In the genomic region with DNA sequence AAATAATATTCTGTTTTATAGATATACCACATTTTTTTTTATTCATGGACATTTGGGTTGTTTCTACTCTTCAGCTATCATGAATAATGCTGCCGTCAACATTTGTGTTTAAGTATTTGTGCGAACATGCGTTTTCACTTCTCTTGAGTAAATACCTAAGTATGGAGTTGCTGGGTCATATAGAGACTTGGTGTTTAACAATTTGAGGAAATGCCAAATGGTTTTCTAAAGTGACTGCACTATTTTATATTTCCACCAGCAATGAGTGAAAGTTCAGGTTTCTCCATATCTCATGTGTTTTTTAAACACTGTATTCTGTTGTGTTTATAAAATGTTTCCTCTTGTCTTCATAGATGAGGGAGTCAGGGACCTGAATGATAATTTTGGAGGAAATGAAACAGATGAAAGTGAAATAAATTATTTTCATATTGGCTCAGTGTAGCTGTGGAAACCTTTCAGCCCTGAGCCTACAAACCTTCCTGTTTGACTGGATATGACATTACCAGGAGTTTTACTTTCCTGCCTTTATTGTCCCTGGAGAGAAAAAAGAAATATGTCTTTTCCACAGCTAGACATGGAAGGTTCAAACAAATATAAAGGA, we compare ENCODE assay signal across 1 cellular context.
TF ChIP-seq lines count a peak whose summit lies in the region.

No MANE protein-coding gene starts in this region.

TF ChIP-seq in GM12878, 131 proteins besides CTCF, POLR2A, EP300 and RAD21 (continued from another document):
- TF ChIP-seq, protein P1, sequence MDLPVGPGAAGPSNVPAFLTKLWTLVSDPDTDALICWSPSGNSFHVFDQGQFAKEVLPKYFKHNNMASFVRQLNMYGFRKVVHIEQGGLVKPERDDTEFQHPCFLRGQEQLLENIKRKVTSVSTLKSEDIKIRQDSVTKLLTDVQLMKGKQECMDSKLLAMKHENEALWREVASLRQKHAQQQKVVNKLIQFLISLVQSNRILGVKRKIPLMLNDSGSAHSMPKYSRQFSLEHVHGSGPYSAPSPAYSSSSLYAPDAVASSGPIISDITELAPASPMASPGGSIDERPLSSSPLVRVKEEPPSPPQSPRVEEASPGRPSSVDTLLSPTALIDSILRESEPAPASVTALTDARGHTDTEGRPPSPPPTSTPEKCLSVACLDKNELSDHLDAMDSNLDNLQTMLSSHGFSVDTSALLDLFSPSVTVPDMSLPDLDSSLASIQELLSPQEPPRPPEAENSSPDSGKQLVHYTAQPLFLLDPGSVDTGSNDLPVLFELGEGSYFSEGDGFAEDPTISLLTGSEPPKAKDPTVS (IDR thresholded peaks at IDR 0.05; ENCODE audit: low read depth, low read length): no peak
- peak; percentile 32; the same call in 1 of the 2 replicates for TF ChIP-seq MTA2 (IDR thresholded peaks at IDR 0.05; ENCODE audit: low read depth)
- no peak for TF ChIP-seq RFX5 (IDR thresholded peaks at IDR 0.05; ENCODE audit: low read depth, low read length)
- TF ChIP-seq RBBP5 (conservative IDR thresholded peaks at IDR 0.05): no peak
- TF ChIP-seq MYC (IDR thresholded peaks at IDR 0.05; ENCODE audit: insufficient read depth, insufficient read length, insufficient replicate concordance, low read length, severe bottlenecking): no peak
- 0 out of 2 replicates have a peak, but pooled peaks have one; percentile 23 for TF ChIP-seq ZNF217 (IDR thresholded peaks at IDR 0.05)
- TF ChIP-seq POLR2AphosphoS2 (IDR thresholded peaks at IDR 0.05; ENCODE audit: low read depth, low read length): no peak
- TF ChIP-seq SMAD1 (IDR thresholded peaks at IDR 0.05; ENCODE audit: low read depth, partially characterized antibody): peak; percentile 34
